Comparison of ENCODE assay signal across 20 cellular contexts in genomic region chr6:14889698-14890593, GRCh38.
DNase-seq lines count a peak whose midpoint lies in the region; ATAC-seq and TF ChIP-seq lines count a peak whose summit lies in the region.
"Had no signal": no experiment of that assay in that cellular context is flagged by ENCODE, and none has a peak within 500 bp of the region (broad histone marks: within the 10 kb centered on the region; RNA-seq: fewer than 3 reads in every experiment).

No MANE protein-coding gene starts in this region.

- no peaks in the 10 kb centered on the region for H3K4me1 Mint-ChIP-seq in stimulated activated effector memory CD8-positive, alpha-beta T cell treated with anti-CD3 and anti-CD28 coated beads, Interleukin-12 subunit alpha, Interleukin-12 subunit beta, amount 100 ng/mL, for 72 hours
- H3K4me1 Mint-ChIP-seq in stimulated activated naive CD8-positive, alpha-beta T cell treated with anti-CD3 and anti-CD28 coated beads, Interleukin-15, amount 100 ng/mL, for 72 hours, result no peaks in the 10 kb centered on the region

- peaks cover 0 to 10% of the 10 kb centered on the region in 2 donors for H3K4me1 ChIP-seq in left lung
- H3K4me1 ChIP-seq: tibial artery had no signal

- no peaks in the 10 kb centered on the region for H3K27me3 Mint-ChIP-seq in stimulated activated naive CD8-positive, alpha-beta T cell treated with anti-CD3 and anti-CD28 coated beads, Interleukin-15, amount 100 ng/mL, for 72 hours
- H3K27me3 Mint-ChIP-seq: memory B cell had no signal

- no peak overlapping the region for H3K4me3 ChIP-seq in left lung
- H3K4me3 ChIP-seq: heart right ventricle, SK-N-MC, tibial artery had no signal

- no peaks in the 10 kb centered on the region for H3K9me3 ChIP-seq in left lung
- H3K9me3 ChIP-seq: tibial artery had no signal

- no peaks in the 10 kb centered on the region for H3K36me3 ChIP-seq in left lung
- H3K36me3 ChIP-seq: heart right ventricle, tibial artery had no signal

- intact Hi-C loops in left lung (cut with DNase I), result no loop called here

- no peaks in the 10 kb centered on the region for H3K9me3 Mint-ChIP-seq in stimulated activated effector memory CD8-positive, alpha-beta T cell treated with anti-CD3 and anti-CD28 coated beads, Interleukin-12 subunit alpha, Interleukin-12 subunit beta, amount 100 ng/mL, for 72 hours
- H3K9me3 Mint-ChIP-seq in stimulated activated naive CD8-positive, alpha-beta T cell treated with anti-CD3 and anti-CD28 coated beads, Interleukin-15, amount 100 ng/mL, for 72 hours, result peaks cover 9% of the 10 kb centered on the region in 2 donors
- H3K9me3 Mint-ChIP-seq: CD8-positive, alpha-beta T cell; nephron had no signal

- TF ChIP-seq CTCF in left lung (IDR thresholded peaks at IDR 0.05), result no peak

- H3K27me3 ChIP-seq in left lung, result no peaks in the 10 kb centered on the region
- H3K27me3 ChIP-seq: heart right ventricle, tibial artery had no signal

- H3K27ac ChIP-seq in left lung, result no peak overlapping the region
- H3K27ac ChIP-seq: SK-N-MC, tibial artery had no signal

- DNase-seq in SIG-M5 treated with dmso at 0.1 percent for 504 hours (lab: John Stamatoyannopoulos, UW; ENCODE audit: unreplicated experiment) (peak; percentile 16), SIG-M5 (lab: John Stamatoyannopoulos, UW) (no peak), NCI-H774 (lab: John Stamatoyannopoulos, UW) (peak; percentile 5), erythroblast (lab: John Stamatoyannopoulos, UW) (peak; percentile 16 to 49), left lung (no peak), amygdala (lab: John Stamatoyannopoulos, UW) (no peak)
- no peak for DNase-seq in stimulated activated effector memory CD8-positive, alpha-beta T cell treated with anti-CD3 and anti-CD28 coated beads, Interleukin-12 subunit alpha, Interleukin-12 subunit beta, amount 100 ng/mL, for 72 hours (ENCODE audit: low spot score in 2 of 2)
- no peak for DNase-seq in stimulated activated naive CD8-positive, alpha-beta T cell treated with anti-CD3 and anti-CD28 coated beads, Interleukin-15, amount 100 ng/mL, for 72 hours
- DNase-seq: activated CD4-positive, alpha-beta T cell treated with anti-CD3 and anti-CD28 coated beads for 4 hours; activated CD8-positive, alpha-beta memory T cell treated with anti-CD3 and anti-CD28 coated beads, Interleukin-2, amount 50 U/mL, for 4 hours; aorta; CD8-positive, alpha-beta T cell; DND-41; heart right ventricle; NCI-H526 treated with DMSO at 0.1 percent for 48 hours; tibial artery had no signal

- ATAC-seq in stimulated activated effector memory CD8-positive, alpha-beta T cell treated with anti-CD3 and anti-CD28 coated beads, Interleukin-12 subunit alpha, Interleukin-12 subunit beta, amount 100 ng/mL, for 72 hours, result no peak
- ATAC-seq in left lung, result no peak
- no peak for ATAC-seq in stimulated activated naive CD8-positive, alpha-beta T cell treated with anti-CD3 and anti-CD28 coated beads, Interleukin-15, amount 100 ng/mL, for 72 hours
- ATAC-seq: CD8-positive, alpha-beta T cell had no signal

- TF ChIP-seq POLR2A in erythroblast (IDR thresholded peaks at IDR 0.05; ENCODE audit: low read length), result no peak

- peak overlapping the region; percentile 30 for H3K27ac Mint-ChIP-seq in stimulated activated effector memory CD8-positive, alpha-beta T cell treated with anti-CD3 and anti-CD28 coated beads, Interleukin-12 subunit alpha, Interleukin-12 subunit beta, amount 100 ng/mL, for 72 hours
- H3K27ac Mint-ChIP-seq in stimulated activated naive CD8-positive, alpha-beta T cell treated with anti-CD3 and anti-CD28 coated beads, Interleukin-15, amount 100 ng/mL, for 72 hours, result no peak overlapping the region
- H3K27ac Mint-ChIP-seq: CD8-positive, alpha-beta T cell; IgD-negative memory B cell; memory B cell; nephron had no signal

- H3K36me3 Mint-ChIP-seq in stimulated activated effector memory CD8-positive, alpha-beta T cell treated with anti-CD3 and anti-CD28 coated beads, Interleukin-12 subunit alpha, Interleukin-12 subunit beta, amount 100 ng/mL, for 72 hours, result no peaks in the 10 kb centered on the region
- H3K36me3 Mint-ChIP-seq: CD8-positive, alpha-beta T cell; IgD-negative memory B cell had no signal

- H3K4me3 Mint-ChIP-seq in stimulated activated effector memory CD8-positive, alpha-beta T cell treated with anti-CD3 and anti-CD28 coated beads, Interleukin-12 subunit alpha, Interleukin-12 subunit beta, amount 100 ng/mL, for 72 hours, result no peak overlapping the region
- H3K4me3 Mint-ChIP-seq in stimulated activated naive CD8-positive, alpha-beta T cell treated with anti-CD3 and anti-CD28 coated beads, Interleukin-15, amount 100 ng/mL, for 72 hours, result no peak overlapping the region
- H3K4me3 Mint-ChIP-seq: CD8-positive, alpha-beta T cell; IgD-negative memory B cell; memory B cell; nephron had no signal

Comparison
In these comparisons a context has a peak if more than half of its experiments do, and no peak if none do; other contexts are left out.
1. DNase-seq: peak in SIG-M5 treated with dmso at 0.1 percent for 504 hours (single experiment), NCI-H774 (single experiment) and erythroblast (2 of 2); none in SIG-M5 (single experiment), stimulated activated effector memory CD8-positive, alpha-beta T cell treated with anti-CD3 and anti-CD28 coated beads, Interleukin-12 subunit alpha, Interleukin-12 subunit beta, amount 100 ng/mL, for 72 hours (0 of 2), left lung (0 of 2), stimulated activated naive CD8-positive, alpha-beta T cell treated with anti-CD3 and anti-CD28 coated beads, Interleukin-15, amount 100 ng/mL, for 72 hours (0 of 2) and amygdala (0 of 56).